In genomic region chr12:121577443-121578180, GRCh38 we compare ENCODE assay signal across 8 cellular contexts. TPM values are rescaled to one million over a fixed set of nuclear protein-coding genes. Genes with fewer than 3 reads are reported as not detected.
DNase-seq lines count a peak whose midpoint lies in the region; ATAC-seq and TF ChIP-seq lines count a peak whose summit lies in the region.

No MANE protein-coding gene starts in this region.

- H3K4me1 Mint-ChIP-seq in GM23338: peaks cover 39% of the 10 kb centered on the region

- no peaks in the 10 kb centered on the region for H3K9me2 ChIP-seq in GM23338 (ENCODE audit: insufficient read depth)

- H4K20me1 ChIP-seq in GM23338 (replicated peaks; ENCODE audit: insufficient read depth): peaks cover 16% of the 10 kb centered on the region

- peaks cover 73% of the 10 kb centered on the region for H3K79me2 ChIP-seq in GM23338 (replicated peaks; ENCODE audit: insufficient read depth)

- peaks cover 45% of the 10 kb centered on the region for H3K36me3 Mint-ChIP-seq in GM23338 (ENCODE audit: low read depth)

- H3K27me3 ChIP-seq in A673 (replicated peaks; ENCODE audit: insufficient read depth, low read depth, low read length, poor library complexity): no peaks in the 10 kb centered on the region
- H3K27me3 ChIP-seq in GM23338 (ENCODE audit: insufficient read depth): no peaks in the 10 kb centered on the region
- H3K27me3 ChIP-seq in muscle layer of duodenum (ENCODE audit: low read depth, low read length): no peaks in the 10 kb centered on the region

- peak overlapping the region; percentile 90 for H3K4me3 Mint-ChIP-seq in GM23338

- intact Hi-C loops in A673 (cut with micrococcal nuclease; ENCODE audit: unreplicated experiment): no loop called here

- POLR2A ChIA-PET in A673 (lab: Charles Lee; ENCODE audit: low non-redundant PET): no interaction called here

- H3F3A ChIP-seq in GM23338 (replicated peaks; ENCODE audit: low read depth): peaks cover 51% of the 10 kb centered on the region

- peak overlapping the region; percentile 88 for H3K27ac ChIP-seq in A673 (ENCODE audit: low read depth, low read length, poor library complexity, severe bottlenecking)
- peak overlapping the region; percentile 100 for H3K27ac ChIP-seq in GM23338 (ENCODE audit: low read depth)
- H3K27ac ChIP-seq in caudate nucleus (ENCODE audit: low read depth, low read length): peak overlapping the region; percentile 67
- peak overlapping the region; percentile 49 for H3K27ac ChIP-seq in muscle layer of duodenum (ENCODE audit: low read length)

- H3K9me3 ChIP-seq in A673 (ENCODE audit: low read depth, low read length, poor library complexity, severe bottlenecking): no peaks in the 10 kb centered on the region
- H3K9me3 ChIP-seq in muscle layer of duodenum (ENCODE audit: control insufficient read depth in 1 of 2, low read length in 2 of 2): no peaks in the 10 kb centered on the region

- H3K4me2 ChIP-seq in GM23338: peak overlapping the region; percentile 97

- CTCF ChIA-PET in A673 (lab: Charles Lee): interaction anchor here (0.5 to 1.0 kb wide), 3 partner anchors 25 to 90 kb away, joined by 4 to 7 read pairs (median 4); no protein-coding TSS in a partner anchor

- H3K9me3 Mint-ChIP-seq in GM23338: no peaks in the 10 kb centered on the region

- H3K4me1 ChIP-seq in A673 (ENCODE audit: insufficient read depth, low read length, poor library complexity, severe bottlenecking) (peaks cover 42% of the 10 kb centered on the region), GM23338 (ENCODE audit: insufficient read depth) (peaks cover 20% of the 10 kb centered on the region), muscle layer of duodenum (ENCODE audit: control insufficient read depth in 1 of 2, insufficient read depth in 2 of 2, low read length in 2 of 2) (peaks cover 12 to 49% of the 10 kb centered on the region in 2 donors)

- peaks cover 22% of the 10 kb centered on the region for H3K36me3 ChIP-seq in A673 (ENCODE audit: insufficient read depth, low read length, poor library complexity, severe bottlenecking)
- H3K36me3 ChIP-seq in GM23338 (ENCODE audit: insufficient read depth): peaks cover 34% of the 10 kb centered on the region
- no peaks in the 10 kb centered on the region for H3K36me3 ChIP-seq in muscle layer of duodenum (ENCODE audit: control insufficient read depth in 1 of 2, insufficient read depth in 2 of 2, low read length in 2 of 2)

- peaks cover 15% of the 10 kb centered on the region for H3K27me3 Mint-ChIP-seq in GM23338 (ENCODE audit: insufficient read depth, low read depth, poor library complexity)

- peak overlapping the region; percentile 99 for H3K27ac Mint-ChIP-seq in GM23338

- H2AFZ ChIP-seq in GM23338: no peak overlapping the region

- BruUV-seq in A673 (replicated peaks; lab: Mats Ljungman, UMichigan): no TSS peak

- ATAC-seq in GM23338: peak; percentile 4
- ATAC-seq in GM18909 (IDR thresholded peaks at IDR 0.05; ENCODE audit: poor library complexity, unreplicated experiment): no peak

- no peak for TF ChIP-seq CTCF in A673 (conservative IDR thresholded peaks at IDR 0.05; ENCODE audit: low read depth, low read length)
- TF ChIP-seq CTCF in GM23338 (conservative IDR thresholded peaks at IDR 0.05; ENCODE audit: low read depth in 2 of 2): no peak

- H3K4me3 ChIP-seq in A673 (ENCODE audit: low read depth, low read length, poor library complexity, severe bottlenecking): peak overlapping the region; percentile 80
- peak overlapping the region; percentile 90 for H3K4me3 ChIP-seq in GM23338
- H3K4me3 ChIP-seq in muscle layer of duodenum (ENCODE audit: low read depth in 1 of 2, low read length in 2 of 2): peak overlapping the region in 1 of 2 donors; percentile 74

- DNase-seq in A673 (ENCODE audit: low spot score) (peak; percentile 33), GM23338 (ENCODE audit: low spot score) (peak; percentile 69), caudate nucleus (lab: John Stamatoyannopoulos, UW) (peak in 11 of 61 donors; percentile 4 to 34 (median 18)), COLO668 (lab: John Stamatoyannopoulos, UW; ENCODE audit: unreplicated experiment) (no peak), NCI-H774 (lab: John Stamatoyannopoulos, UW) (no peak), SW 1271 (lab: John Stamatoyannopoulos, UW) (no peak)

TF ChIP-seq in GM23338, 12 proteins besides CTCF, POLR2A, EP300 and RAD21:
- TF ChIP-seq ZNF462 (CRISPR knock-in tag; IDR thresholded peaks at IDR 0.05) (no peak), CREB1 (CRISPR knock-in tag; IDR thresholded peaks at IDR 0.05; ENCODE audit: low read depth) (no peak), JUNB (IDR thresholded peaks at IDR 0.05; ENCODE audit: unreplicated experiment) (no peak), POLR2AphosphoS5 (IDR thresholded peaks at IDR 0.05; ENCODE audit: low read depth) (peak; percentile 45; the same call in 1 of the 2 replicates), NANOG (IDR thresholded peaks at IDR 0.05; ENCODE audit: borderline replicate concordance) (no peak)

RNA-seq across cellular contexts. Expression of gene KDM2B, which starts 3.2 kb away (rescaled TPM):
- total RNA-seq in A673 (2021): 49.3 and 52.5 TPM in 2 replicates
- 137 and 161 TPM in 2 replicates for total RNA-seq in GM23338 (2014; rRNA removed; shearing (Covaris generic))
- polyA plus RNA-seq in GM23338 (2016; fragmentation: Nextera tagmentation; extraction: Ambion mirVana): 59.4 and 64.4 TPM in 2 replicates

RNA-seq across cellular contexts. Expression of gene ORAI1, which starts 48.7 kb away (rescaled TPM):
- 25.6 and 28.2 TPM in 2 replicates for total RNA-seq in A673 (2021)
- 31.0 and 32.0 TPM in 2 replicates for total RNA-seq in GM23338 (2014; rRNA removed; shearing (Covaris generic))
- 22.2 and 23.7 TPM in 2 replicates for polyA plus RNA-seq in GM23338 (2016; fragmentation: Nextera tagmentation; extraction: Ambion mirVana)

Comparison
In these comparisons a context has a peak if more than half of its experiments do, and no peak if none do; other contexts are left out.
1. DNase-seq: peak in A673 (single experiment) and GM23338 (single experiment); none in COLO668 (single experiment), NCI-H774 (single experiment) and SW 1271 (0 of 2).
2. H3K27ac ChIP-seq: peak in every context shown above with its lines; median percentile 100 in GM23338; 88 in A673; 67 in caudate nucleus; 49 in muscle layer of duodenum.